ENCODE assay signal across 9 cellular contexts in the genomic region with DNA sequence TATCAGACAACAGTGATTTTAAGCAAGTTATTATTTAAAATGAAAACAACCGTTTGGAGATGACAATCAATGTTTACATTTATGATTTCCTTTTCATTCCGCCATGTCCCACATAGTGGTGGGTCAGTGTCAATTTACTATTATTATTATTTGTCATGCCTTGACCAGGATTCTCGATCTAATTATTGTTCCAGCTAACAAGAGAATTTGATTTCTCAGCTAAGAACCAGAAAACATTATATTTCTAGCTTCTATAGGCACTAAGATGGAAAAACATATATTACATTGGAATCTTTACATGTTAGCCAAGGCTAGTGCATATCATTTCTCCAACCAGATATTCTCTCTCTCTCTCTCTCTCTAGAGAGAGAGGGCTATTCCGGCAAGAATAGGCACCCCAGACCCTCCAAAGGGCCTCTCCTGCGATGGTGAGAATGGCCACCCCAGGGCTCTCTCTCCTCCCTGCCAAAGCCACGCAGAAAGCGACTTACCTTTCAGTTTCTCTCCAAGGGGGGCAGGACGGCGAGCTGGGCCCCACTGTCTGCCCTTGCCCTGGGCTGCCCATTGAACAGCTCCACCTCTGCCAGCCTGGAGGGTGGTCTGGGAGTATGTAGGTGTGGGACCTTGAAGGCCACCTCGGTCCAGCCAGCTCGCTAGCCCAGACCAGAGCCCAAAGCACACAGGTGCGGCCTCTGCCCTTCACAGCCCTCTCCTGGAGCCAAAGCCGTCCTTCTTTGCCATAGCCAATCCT. TPM values are rescaled to one million over a fixed set of nuclear protein-coding genes. Genes with fewer than 3 reads are reported as not detected.
DNase-seq lines count a peak whose midpoint lies in the region; ATAC-seq, FAIRE-seq and TF ChIP-seq lines count a peak whose summit lies in the region.
"Had no signal": no experiment of that assay in that cellular context is flagged by ENCODE, and none has a peak within 500 bp of the region (broad histone marks: within the 10 kb centered on the region; RNA-seq: fewer than 3 reads in every experiment).

No MANE protein-coding gene starts in this region.

- H3K4me2 ChIP-seq in SK-N-SH (peak overlapping the region; percentile 76), keratinocyte (ENCODE audit: control insufficient read depth, extremely low read depth, insufficient read depth, low read depth, low read length) (peak overlapping the region; percentile 98)

- H3K27ac ChIP-seq in SK-N-SH (ENCODE audit: low read depth in 2 of 2, low read length in 1 of 2) (no peak overlapping the region), Panc1 (ENCODE audit: low read length) (peak overlapping the region; percentile 89), keratinocyte (ENCODE audit: control insufficient read depth, insufficient read depth, low read length) (peak overlapping the region; percentile 87), subcutaneous abdominal adipose tissue (ENCODE audit: low read depth, low read length) (peak overlapping the region; percentile 95)

- in situ Hi-C loops in Panc1 (cut with HindIII; ENCODE audit: low pct_unique_long_range_greater_than_20kb, low sequenced_read_pairs), result no loop called here

- no TSS peak for BruUV-seq in Panc1 (replicated peaks; lab: Mats Ljungman, UMichigan)

- peak overlapping the region in 1 of 2 experiments; percentile 63; a peak in 1 of 4 replicates for H3K4me3 ChIP-seq in SK-N-SH (ENCODE audit: low read depth in 2 of 2, low read length in 1 of 2)
- peak overlapping the region; percentile 57 to 83 for H3K4me3 ChIP-seq in Panc1 (ENCODE audit: low read depth in 2 of 2, low read length in 2 of 2)
- H3K4me3 ChIP-seq in keratinocyte (ENCODE audit: control insufficient read depth in 2 of 3, extremely low read depth in 1 of 3, insufficient read depth in 2 of 3, low read depth in 1 of 3, low read length in 3 of 3), result peak overlapping the region; percentile 60 to 83 (median 74)
- H3K4me3 ChIP-seq in subcutaneous abdominal adipose tissue (ENCODE audit: low read depth in 1 of 5, low read length in 5 of 5), result peak overlapping the region; percentile 77 to 95 (median 90)

- CTCF ChIA-PET in SK-N-SH (lab: Yijun Ruan, JAX) (interaction anchor here (0.6 to 10.9 kb wide), 51 partner anchors 9 to 1257 kb away, joined by 3 to 270 read pairs (median 4); a partner anchor contains a TSS), Panc1 (lab: Charles Lee) (interaction anchor here (0.8 to 3.4 kb wide), 3 partner anchors 11 to 442 kb away, joined by 4 to 24 read pairs (median 4); no protein-coding TSS in a partner anchor)

- TF ChIP-seq RAD21 in SK-N-SH (IDR thresholded peaks at IDR 0.05; ENCODE audit: low read length), result no peak

- intact Hi-C loops in Panc1 (cut with micrococcal nuclease; ENCODE audit: unreplicated experiment), result no loop called here

- no peaks in the 10 kb centered on the region for H3K9me3 ChIP-seq in SK-N-SH
- no peaks in the 10 kb centered on the region for H3K9me3 ChIP-seq in Panc1 (ENCODE audit: control insufficient read depth, insufficient read depth, low read depth, low read length)
- H3K9me3 ChIP-seq in keratinocyte (ENCODE audit: control insufficient read depth, low read depth, low read length), result no peaks in the 10 kb centered on the region
- no peaks in the 10 kb centered on the region for H3K9me3 ChIP-seq in subcutaneous abdominal adipose tissue (ENCODE audit: control insufficient read depth in 5 of 5, low read length in 5 of 5)

- no peak for FAIRE-seq in keratinocyte (lab: Jason Lieb, UNC)

- DNase-seq in SK-N-SH (no peak), Panc1 (ENCODE audit: low read depth, low spot score) (no peak), keratinocyte (ENCODE audit: low read depth, low spot score) (no peak), UCSD-AML1 (lab: John Stamatoyannopoulos, UW; ENCODE audit: unreplicated experiment) (no peak), NOMO-1 (lab: John Stamatoyannopoulos, UW; ENCODE audit: unreplicated experiment in 2 of 2) (no peak)

- no peak overlapping the region for H3K9ac ChIP-seq in SK-N-SH
- H3K9ac ChIP-seq in keratinocyte (ENCODE audit: control insufficient read depth, extremely low read depth, insufficient read depth, low read length), result peak overlapping the region; percentile 93
- peak overlapping the region; percentile 48 to 95 (median 71) for H3K9ac ChIP-seq in subcutaneous abdominal adipose tissue (ENCODE audit: low read length in 5 of 5)

- POLR2A ChIA-PET in SK-N-SH (lab: Yijun Ruan, JAX) (interaction anchor here (1.0 kb wide), 1 partner anchor 11 kb away, joined by 3 read pairs; no protein-coding TSS in a partner anchor), Panc1 (lab: Charles Lee) (no interaction called here)

- dilution Hi-C loops in keratinocyte (cut with MboI; ENCODE audit: extremely low pct_ligation_motif_present, low sequenced_read_pairs), result no loop called here

- no peak for ATAC-seq in SK-N-SH treated with all-trans-retinoic acid at 6 μM for 48 hours
- peak; percentile 72 for ATAC-seq in Panc1
- ATAC-seq in HG02885 (IDR thresholded peaks at IDR 0.05; ENCODE audit: poor library complexity, unreplicated experiment), result no peak

- H3K9me1 ChIP-seq in keratinocyte (ENCODE audit: control insufficient read depth, extremely low read depth, insufficient read depth, low read length), result no peaks in the 10 kb centered on the region

- peaks cover 100% of the 10 kb centered on the region for H3K27me3 ChIP-seq in SK-N-SH (ENCODE audit: insufficient read depth)
- no peaks in the 10 kb centered on the region for H3K27me3 ChIP-seq in Panc1 (ENCODE audit: control insufficient read depth, insufficient read depth, low read length)
- H3K27me3 ChIP-seq in keratinocyte (ENCODE audit: control insufficient read depth, extremely low read depth, insufficient read depth, low read length), result no peaks in the 10 kb centered on the region
- peaks cover 0 to 18% (median 0%) of the 10 kb centered on the region in 5 donors for H3K27me3 ChIP-seq in subcutaneous abdominal adipose tissue (ENCODE audit: control insufficient read depth in 5 of 5, insufficient read depth in 4 of 5, low read length in 5 of 5)

- H4K20me1 ChIP-seq in SK-N-SH (ENCODE audit: insufficient read depth) (peaks cover 6% of the 10 kb centered on the region; the same call in 1 of the 2 replicates), keratinocyte (ENCODE audit: control insufficient read depth, extremely low read depth, insufficient read depth, low read length) (no peaks in the 10 kb centered on the region)

- H3K4me1 ChIP-seq in SK-N-SH (ENCODE audit: control insufficient read depth in 1 of 2, insufficient read depth in 2 of 2, low read depth in 1 of 2, low read length in 1 of 2) (peaks cover 0 to 9% of the 10 kb centered on the region in 2 experiments; a peak in 1 of 4 replicates), Panc1 (ENCODE audit: control insufficient read depth, insufficient read depth, low read length) (peaks cover 20% of the 10 kb centered on the region), keratinocyte (ENCODE audit: control insufficient read depth, extremely low read depth, insufficient read depth, low read length) (peaks cover 73% of the 10 kb centered on the region), subcutaneous abdominal adipose tissue (ENCODE audit: control insufficient read depth in 5 of 5, insufficient read depth in 5 of 5, low read length in 5 of 5) (peaks cover 13 to 95% (median 83%) of the 10 kb centered on the region in 5 donors)

- no peaks in the 10 kb centered on the region for H3K9me2 ChIP-seq in SK-N-SH

- H3K79me2 ChIP-seq in SK-N-SH (ENCODE audit: insufficient read depth), result no peaks in the 10 kb centered on the region
- peaks cover 82% of the 10 kb centered on the region for H3K79me2 ChIP-seq in keratinocyte (ENCODE audit: control insufficient read depth, insufficient read depth, low read length)

- H2AFZ ChIP-seq in SK-N-SH (ENCODE audit: low read depth) (peak overlapping the region; percentile 53; the same call in 1 of the 2 replicates), keratinocyte (ENCODE audit: control insufficient read depth, low read length) (peak overlapping the region; percentile 81)

- TF ChIP-seq CTCF in SK-N-SH (IDR thresholded peaks at IDR 0.05) (no peak), Panc1 (IDR thresholded peaks at IDR 0.05) (no peak), keratinocyte (optimal IDR thresholded peaks at IDR 0.05 in 1 of 3, IDR thresholded peaks at IDR 0.05 in 1 of 3, conservative IDR thresholded peaks at IDR 0.05 in 1 of 3; ENCODE audit: extremely low read depth in 1 of 3, insufficient read depth in 2 of 3, low read length in 3 of 3) (no peak)

- H3F3A ChIP-seq in SK-N-SH (replicated peaks; ENCODE audit: insufficient read depth), result no peaks in the 10 kb centered on the region

- 15% methylated on average over 13 of the region's 13 CpGs for WGBS in SK-N-SH (ENCODE audit: low lambda C conversion rate)

- no peaks in the 10 kb centered on the region for H3K36me3 ChIP-seq in SK-N-SH (replicated peaks in 1 of 2; ENCODE audit: control insufficient read depth in 1 of 2, insufficient read depth in 2 of 2, low read length in 1 of 2)
- H3K36me3 ChIP-seq in Panc1 (ENCODE audit: control insufficient read depth, insufficient read depth, low read length), result no peaks in the 10 kb centered on the region
- peaks cover 0 to 2% of the 10 kb centered on the region in 2 experiments for H3K36me3 ChIP-seq in keratinocyte (ENCODE audit: control insufficient read depth in 2 of 2, extremely low read depth in 1 of 2, insufficient read depth in 2 of 2, low read length in 2 of 2)
- H3K36me3 ChIP-seq in subcutaneous abdominal adipose tissue (ENCODE audit: control insufficient read depth in 5 of 5, insufficient read depth in 5 of 5, low read length in 5 of 5), result peaks cover 0 to 11% (median 7%) of the 10 kb centered on the region in 5 donors

- TF ChIP-seq EP300 in SK-N-SH (IDR thresholded peaks at IDR 0.05; ENCODE audit: borderline replicate concordance in 1 of 2, low read depth in 1 of 2, low read length in 1 of 2), result no peak

RNA-seq across cellular contexts. Expression of a gene that starts 2.4 kb away (rescaled TPM):
- polyA plus RNA-seq in SK-N-SH (2012; rRNA removed) (0.15 TPM in 1 of 2 replicates, not detected in the other), keratinocyte (0.17 to 0.84 TPM (median 0.58 TPM) in 3 replicates)
- polyA plus RNA-seq in SK-N-SH (2012; cell fraction: cytosol; rRNA removed), result not detected in 2 replicates
- not detected in 2 replicates for polyA plus RNA-seq in SK-N-SH (2012; cell fraction: nucleus; rRNA removed)
- total RNA-seq in Panc1 (2021; ENCODE audit: unreplicated experiment), result 30.2 TPM
- 16.4 TPM for polyA plus RNA-seq in Panc1 (2012; ENCODE audit: insufficient read length)
- polyA plus RNA-seq in keratinocyte (2011; ENCODE audit: low read depth), result 0.87 TPM
- polyA plus RNA-seq in keratinocyte (2011; cell fraction: cytosol; rRNA removed), result 0.55 and 0.95 TPM in 2 replicates
- 1.2 and 2.0 TPM in 2 replicates for polyA plus RNA-seq in keratinocyte (2011; cell fraction: nucleus; rRNA removed)
- 1.1 and 3.2 TPM in 2 replicates for polyA plus RNA-seq in keratinocyte (2012; ENCODE audit: low replicate concordance)
- 0.22 to 1.2 TPM in 2 of 3 replicates, not detected in the other for polyA minus RNA-seq in keratinocyte
- polyA minus RNA-seq in keratinocyte (2011; cell fraction: cytosol; rRNA and poly(A)+ RNA removed), result 1.9 TPM
- 0.54 and 1.2 TPM in 2 replicates for polyA minus RNA-seq in keratinocyte (2011; cell fraction: nucleus; rRNA and poly(A)+ RNA removed)

RNA-seq across cellular contexts. Expression of a gene that starts 2.4 kb away (rescaled TPM):
- polyA plus RNA-seq in SK-N-SH (2012; rRNA removed), result not detected in 2 replicates
- polyA plus RNA-seq in SK-N-SH (2012; cell fraction: cytosol; rRNA removed), result not detected in 2 replicates
- polyA plus RNA-seq in SK-N-SH (2012; cell fraction: nucleus; rRNA removed), result not detected in 2 replicates
- 3.3 TPM for total RNA-seq in Panc1 (2021; ENCODE audit: unreplicated experiment)
- 4.8 TPM for polyA plus RNA-seq in Panc1 (2012; ENCODE audit: insufficient read length)
- polyA plus RNA-seq in keratinocyte, result 0.52 to 0.72 TPM (median 0.54 TPM) in 3 replicates
- polyA plus RNA-seq in keratinocyte (2011; ENCODE audit: low read depth), result not detected
- polyA plus RNA-seq in keratinocyte (2011; cell fraction: cytosol; rRNA removed), result 0.26 and 0.68 TPM in 2 replicates
- 1.8 and 2.5 TPM in 2 replicates for polyA plus RNA-seq in keratinocyte (2011; cell fraction: nucleus; rRNA removed)
- 0.44 and 1.4 TPM in 2 replicates for polyA plus RNA-seq in keratinocyte (2012; ENCODE audit: low replicate concordance)
- 0.59 to 2.3 TPM (median 1.1 TPM) in 3 replicates for polyA minus RNA-seq in keratinocyte
- polyA minus RNA-seq in keratinocyte (2011; cell fraction: cytosol; rRNA and poly(A)+ RNA removed), result not detected
- polyA minus RNA-seq in keratinocyte (2011; cell fraction: nucleus; rRNA and poly(A)+ RNA removed), result 2.7 and 3.6 TPM in 2 replicates
- polyA plus RNA-seq: liver had no signal

RNA-seq across cellular contexts. Expression of a gene that starts 6.5 kb away (rescaled TPM):
- polyA plus RNA-seq in SK-N-SH (2012; rRNA removed), result not detected in 2 replicates
- not detected in 2 replicates for polyA plus RNA-seq in SK-N-SH (2012; cell fraction: cytosol; rRNA removed)
- polyA plus RNA-seq in SK-N-SH (2012; cell fraction: nucleus; rRNA removed), result not detected in 2 replicates
- total RNA-seq in Panc1 (2021; ENCODE audit: unreplicated experiment), result not detected
- polyA plus RNA-seq in Panc1 (2012; ENCODE audit: insufficient read length), result not detected
- 3.8 to 13.5 TPM (median 8.1 TPM) in 3 replicates for polyA plus RNA-seq in keratinocyte
- polyA plus RNA-seq in keratinocyte (2011; ENCODE audit: low read depth), result 4.9 TPM
- polyA plus RNA-seq in keratinocyte (2011; cell fraction: cytosol; rRNA removed), result 7.4 and 9.8 TPM in 2 replicates
- polyA plus RNA-seq in keratinocyte (2011; cell fraction: nucleus; rRNA removed), result 5.2 and 6.0 TPM in 2 replicates
- 3.9 and 14.3 TPM in 2 replicates for polyA plus RNA-seq in keratinocyte (2012; ENCODE audit: low replicate concordance)
- polyA minus RNA-seq in keratinocyte, result 4.5 to 4.9 TPM (median 4.8 TPM) in 3 replicates
- polyA minus RNA-seq in keratinocyte (2011; cell fraction: cytosol; rRNA and poly(A)+ RNA removed), result 11.9 TPM
- 2.0 and 2.3 TPM in 2 replicates for polyA minus RNA-seq in keratinocyte (2011; cell fraction: nucleus; rRNA and poly(A)+ RNA removed)
- polyA plus RNA-seq: liver had no signal

RNA-seq across cellular contexts. Expression of a gene that starts 6.5 kb away (rescaled TPM):
- polyA plus RNA-seq in SK-N-SH (2012; rRNA removed) (not detected in 2 replicates), keratinocyte (3.3 to 7.1 TPM (median 4.5 TPM) in 3 replicates)
- not detected in 2 replicates for polyA plus RNA-seq in SK-N-SH (2012; cell fraction: cytosol; rRNA removed)
- polyA plus RNA-seq in SK-N-SH (2012; cell fraction: nucleus; rRNA removed), result not detected in 2 replicates
- total RNA-seq in Panc1 (2021; ENCODE audit: unreplicated experiment), result 3.9 TPM
- polyA plus RNA-seq in Panc1 (2012; ENCODE audit: insufficient read length), result 3.0 TPM
- 6.8 TPM for polyA plus RNA-seq in keratinocyte (2011; ENCODE audit: low read depth)
- 3.1 and 4.3 TPM in 2 replicates for polyA plus RNA-seq in keratinocyte (2011; cell fraction: cytosol; rRNA removed)
- 9.4 and 10.0 TPM in 2 replicates for polyA plus RNA-seq in keratinocyte (2011; cell fraction: nucleus; rRNA removed)
- polyA plus RNA-seq in keratinocyte (2012; ENCODE audit: low replicate concordance), result 3.2 and 5.0 TPM in 2 replicates
- polyA minus RNA-seq in keratinocyte, result 2.3 to 4.3 TPM (median 2.7 TPM) in 3 replicates
- 4.4 TPM for polyA minus RNA-seq in keratinocyte (2011; cell fraction: cytosol; rRNA and poly(A)+ RNA removed)
- polyA minus RNA-seq in keratinocyte (2011; cell fraction: nucleus; rRNA and poly(A)+ RNA removed), result 5.0 and 5.5 TPM in 2 replicates

RNA-seq across cellular contexts. Expression of a gene that starts 15.3 kb away (rescaled TPM):
- not detected in 2 replicates for polyA plus RNA-seq in SK-N-SH (2012; rRNA removed)
- not detected in 2 replicates for polyA plus RNA-seq in SK-N-SH (2012; cell fraction: cytosol; rRNA removed)
- not detected in 2 replicates for polyA plus RNA-seq in SK-N-SH (2012; cell fraction: nucleus; rRNA removed)
- total RNA-seq in Panc1 (2021; ENCODE audit: unreplicated experiment), result not detected
- 0.23 TPM for polyA plus RNA-seq in Panc1 (2012; ENCODE audit: insufficient read length)
- polyA plus RNA-seq in keratinocyte, result 9.0 to 40.5 TPM (median 28.1 TPM) in 3 replicates
- polyA plus RNA-seq in keratinocyte (2011; ENCODE audit: low read depth), result 76.1 TPM
- 20.4 and 23.2 TPM in 2 replicates for polyA plus RNA-seq in keratinocyte (2011; cell fraction: cytosol; rRNA removed)
- 22.3 and 31.4 TPM in 2 replicates for polyA plus RNA-seq in keratinocyte (2011; cell fraction: nucleus; rRNA removed)
- 21.1 and 27.0 TPM in 2 replicates for polyA plus RNA-seq in keratinocyte (2012; ENCODE audit: low replicate concordance)
- 1.5 to 5.7 TPM (median 4.0 TPM) in 3 replicates for polyA minus RNA-seq in keratinocyte
- 9.4 TPM for polyA minus RNA-seq in keratinocyte (2011; cell fraction: cytosol; rRNA and poly(A)+ RNA removed)
- polyA minus RNA-seq in keratinocyte (2011; cell fraction: nucleus; rRNA and poly(A)+ RNA removed), result 2.2 and 3.8 TPM in 2 replicates

Comparison
In these comparisons a context has a peak if more than half of its experiments do, and no peak if none do; other contexts are left out.
1. H3K27ac ChIP-seq: peak in Panc1 (single experiment), keratinocyte (single experiment) and subcutaneous abdominal adipose tissue (single experiment); none in SK-N-SH (0 of 2).